Comparison of ENCODE assay signal across 29 cellular contexts in genomic region chr2:151407281-151407680, GRCh38. TPM values are rescaled to one million over a fixed set of nuclear protein-coding genes. Genes with fewer than 3 reads are reported as not detected.
"Had no signal": no experiment of that assay in that cellular context is flagged by ENCODE, and none has a peak within 500 bp of the region (broad histone marks: within the 10 kb centered on the region; RNA-seq: fewer than 3 reads in every experiment).

No MANE protein-coding gene starts in this region.

- DNase-seq: activated CD4-positive, alpha-beta T cell treated with anti-CD3 and anti-CD28 coated beads for 4 hours; activated CD4-positive, alpha-beta T cell treated with anti-CD3 and anti-CD28 coated beads, Interleukin-2, amount 50 U/mL, for 1 hour; activated CD4-positive, alpha-beta T cell treated with anti-CD3 and anti-CD28 coated beads, Interleukin-2, amount 50 U/mL, for 48 hours; activated CD4-positive, CD25-positive, alpha-beta regulatory T cell; activated CD4-positive, CD25-positive, alpha-beta regulatory T cell treated with anti-CD3 and anti-CD28 coated beads, Interleukin-2, amount 50 U/mL, for 72 hours; activated CD8-positive, alpha-beta memory T cell treated with anti-CD3 and anti-CD28 coated beads for 24 hours; activated CD8-positive, alpha-beta T cell treated with anti-CD3 and anti-CD28 coated beads for 36 hours; activated effector memory CD4-positive, alpha-beta T cell treated with anti-CD3 and anti-CD28 coated beads, Interleukin-2, amount 50 U/mL, for 16 hours; activated naive CD4-positive, alpha-beta T cell treated with anti-CD3 and anti-CD28 coated beads, Interleukin-2, amount 50 U/mL, for 16 hours; activated T-cell treated with anti-CD3 and anti-CD28 coated beads, Interleukin-2, amount 50 U/mL, for 1 hour; activated T-cell treated with anti-CD3 and anti-CD28 coated beads, Interleukin-2, amount 50 U/mL, for 48 hours; amygdala; aorta; body of pancreas; caudate nucleus; cortex of kidney; dermis blood vessel endothelial cell; effector CD4-positive, alpha-beta T cell; effector memory CD8-positive, alpha-beta T cell; erythroblast; foreskin melanocyte; heart right ventricle; T-helper 1 cell; T-helper 17 cell had no signal

- H3K27ac Mint-ChIP-seq: activated CD8-positive, alpha-beta T cell treated with anti-CD3 and anti-CD28 coated beads for 36 hours; activated naive CD8-positive, alpha-beta T cell; activated T-helper 1 cell treated with anti-CD3 and anti-CD28 coated beads, Interleukin-12 subunit alpha, Interleukin-12 subunit beta, Interleukin-2, Interleukin-4 antibody, amounts not matched to agents 30 ng/mL and 10 ng/mL and 1 ng/mL, durations not matched to agents 14 hours and 24 hours and 36 hours; activated T-helper 2 cell treated with anti-CD3 and anti-CD28 coated beads, Interferon-gamma antibody, Interleukin-2, Interleukin-4, amounts not matched to agents 10 μg/mL and 5 μg/mL and 100 μg/mL, durations not matched to agents 14 hours and 24 hours and 36 hours; effector memory CD8-positive, alpha-beta T cell; T-helper 17 cell had no signal

- H3K4me3 Mint-ChIP-seq: activated CD8-positive, alpha-beta T cell treated with anti-CD3 and anti-CD28 coated beads for 36 hours; activated naive CD8-positive, alpha-beta T cell; activated T-helper 1 cell treated with anti-CD3 and anti-CD28 coated beads, Interleukin-12 subunit alpha, Interleukin-12 subunit beta, Interleukin-2, Interleukin-4 antibody, amounts not matched to agents 30 ng/mL and 10 ng/mL and 1 ng/mL, durations not matched to agents 14 hours and 24 hours and 36 hours; effector memory CD8-positive, alpha-beta T cell; T-helper 17 cell had no signal

- H3K27me3 ChIP-seq: body of pancreas, esophagus muscularis mucosa, gastroesophageal sphincter, heart right ventricle had no signal

- H3K4me3 ChIP-seq: body of pancreas, esophagus muscularis mucosa, gastroesophageal sphincter, heart right ventricle had no signal

- H3K9me3 Mint-ChIP-seq: activated CD8-positive, alpha-beta T cell treated with anti-CD3 and anti-CD28 coated beads for 36 hours; activated T-helper 1 cell treated with anti-CD3 and anti-CD28 coated beads, Interleukin-12 subunit alpha, Interleukin-12 subunit beta, Interleukin-2, Interleukin-4 antibody, amounts not matched to agents 30 ng/mL and 10 ng/mL and 1 ng/mL, durations not matched to agents 14 hours and 24 hours and 36 hours; activated T-helper 2 cell treated with anti-CD3 and anti-CD28 coated beads, Interferon-gamma antibody, Interleukin-2, Interleukin-4, amounts not matched to agents 10 μg/mL and 5 μg/mL and 100 μg/mL, durations not matched to agents 14 hours and 24 hours and 36 hours; effector memory CD8-positive, alpha-beta T cell had no signal

- H3K9me3 ChIP-seq: body of pancreas, esophagus muscularis mucosa, gastroesophageal sphincter, heart right ventricle had no signal

- H3K27ac ChIP-seq: body of pancreas, esophagus muscularis mucosa, gastroesophageal sphincter, heart right ventricle had no signal

- ATAC-seq: activated CD8-positive, alpha-beta T cell treated with anti-CD3 and anti-CD28 coated beads for 36 hours; body of pancreas; effector memory CD8-positive, alpha-beta T cell; gastroesophageal sphincter; heart right ventricle; T-helper 17 cell had no signal

- H3K27me3 Mint-ChIP-seq: activated CD8-positive, alpha-beta T cell treated with anti-CD3 and anti-CD28 coated beads for 36 hours; activated naive CD8-positive, alpha-beta T cell; effector memory CD8-positive, alpha-beta T cell; T-helper 17 cell had no signal

RNA-seq across cellular contexts. Expression of gene TNFAIP6, which starts 49.9 kb away (rescaled TPM):
- total RNA-seq: activated CD8-positive, alpha-beta T cell treated with anti-CD3 and anti-CD28 coated beads for 36 hours; activated T-helper 1 cell treated with anti-CD3 and anti-CD28 coated beads, Interleukin-12 subunit alpha, Interleukin-12 subunit beta, Interleukin-2, Interleukin-4 antibody, amounts not matched to agents 30 ng/mL and 10 ng/mL and 1 ng/mL, durations not matched to agents 14 hours and 24 hours and 36 hours; activated T-helper 2 cell treated with anti-CD3 and anti-CD28 coated beads, Interferon-gamma antibody, Interleukin-2, Interleukin-4, amounts not matched to agents 10 μg/mL and 5 μg/mL and 100 μg/mL, durations not matched to agents 14 hours and 24 hours and 36 hours; T-helper 17 cell had no signal
